ENCODE assay signal across 8 cellular contexts in the genomic region with DNA sequence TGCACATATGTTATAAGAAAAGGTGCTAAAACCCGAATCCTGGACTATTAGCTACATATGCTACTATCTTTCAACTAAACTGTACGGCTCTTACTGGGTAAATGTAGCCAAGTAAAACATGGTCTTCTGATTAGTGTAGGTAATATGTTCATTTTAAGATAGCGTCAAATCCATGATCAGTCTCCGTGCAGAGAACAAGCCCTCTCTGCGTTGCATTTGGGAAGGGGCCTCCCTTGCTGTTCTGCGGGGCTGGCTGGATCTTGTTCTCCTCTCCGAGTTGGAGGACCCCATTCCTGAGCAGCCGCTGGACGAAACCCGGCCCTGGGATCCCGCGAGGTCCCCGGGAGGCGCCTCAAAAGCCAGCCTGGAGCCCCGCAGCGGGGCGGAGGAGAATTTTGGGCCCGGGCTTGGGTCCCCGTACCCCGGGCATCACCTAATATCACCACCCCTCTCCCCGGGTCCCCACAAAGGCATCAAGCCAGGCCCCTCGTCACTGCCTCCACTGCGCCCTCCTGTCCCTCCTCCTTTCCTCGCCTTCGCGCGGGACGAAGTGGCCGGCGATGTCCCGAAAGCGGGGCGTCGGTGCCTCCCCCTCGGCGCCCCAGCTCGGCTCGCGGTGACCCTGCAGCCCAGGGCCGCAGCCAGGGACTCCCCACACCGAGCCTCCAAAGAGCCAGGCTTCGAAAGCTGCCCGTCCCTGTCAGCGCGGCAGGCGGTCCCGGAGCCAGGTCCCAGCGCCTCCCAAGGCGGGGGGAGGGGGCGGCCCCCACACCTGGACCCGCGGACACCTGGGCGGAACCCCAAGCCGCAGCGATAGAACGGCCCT. TPM values are rescaled to one million over a fixed set of nuclear protein-coding genes. Genes with fewer than 3 reads are reported as not detected.
DNase-seq lines count a peak whose midpoint lies in the region; ATAC-seq, FAIRE-seq and TF ChIP-seq lines count a peak whose summit lies in the region.

No MANE protein-coding gene starts in this region.

- H3K27me3 ChIP-seq in GM23248 (replicated peaks; ENCODE audit: insufficient read depth) (peaks cover 4% of the 10 kb centered on the region; the same call in 1 of the 2 replicates), GM12878 (replicated peaks in 1 of 2; ENCODE audit: control insufficient read depth in 2 of 2, insufficient read depth in 2 of 2, low read length in 1 of 2) (peaks cover 10 to 12% of the 10 kb centered on the region in 2 experiments; a peak in 3 of 4 replicates), kidney epithelial cell (ENCODE audit: control insufficient read depth, insufficient read depth, low read length) (peaks cover 8% of the 10 kb centered on the region), subcutaneous abdominal adipose tissue (ENCODE audit: control insufficient read depth in 5 of 5, insufficient read depth in 4 of 5, low read length in 5 of 5) (peaks cover 13 to 35% (median 18%) of the 10 kb centered on the region in 5 donors)

- DNase-seq in GM23248 (peak; percentile 27), GM12878 (ENCODE audit: low read depth, low spot score) (no peak), kidney epithelial cell (ENCODE audit: low read depth) (no peak), inferior parietal cortex (ENCODE audit: extremely low spot score) (no peak), Kasumi-1 (lab: John Stamatoyannopoulos, UW) (no peak)
- no peak for DNase-seq in effector CD8-positive, alpha-beta T cell (lab: John Stamatoyannopoulos, UW)
- no peak for DNase-seq in activated CD4-positive, alpha-beta T cell treated with anti-CD3 and anti-CD28 coated beads, Interleukin-2, amount 50 U/mL, for 4 hours

- no peaks in the 10 kb centered on the region for H4K20me1 ChIP-seq in GM23248 (ENCODE audit: insufficient read depth)
- no peaks in the 10 kb centered on the region for H4K20me1 ChIP-seq in GM12878 (ENCODE audit: control insufficient read depth, insufficient read depth)

- H3K9me2 ChIP-seq in GM23248 (ENCODE audit: insufficient read depth), result no peaks in the 10 kb centered on the region

- RAD21 ChIA-PET in GM12878 (lab: Charles Lee; ENCODE audit: unreplicated experiment), result interaction anchor here (0.7 to 9.0 kb wide), 7 partner anchors 20 to 481 kb away, joined by 3 to 54 read pairs (median 3); a partner anchor contains a TSS

- in situ Hi-C loops in GM23248 (cut with MboI) (loop anchor here (10.0 kb wide), 1 partner anchor 464 kb away; no protein-coding TSS in a partner anchor), GM12878 (cut with MboI) (loop anchor here (10.0 kb wide), 1 partner anchor 464 kb away; no protein-coding TSS in a partner anchor)

- no TSS peak for BruUV-seq in GM12878 (replicated peaks; lab: Mats Ljungman, UMichigan)

- SMC1A ChIA-PET in GM12878 (lab: Charles Lee; ENCODE audit: uncharacterized antibody, unreplicated experiment), result interaction anchor here (0.7 to 2.0 kb wide), 12 partner anchors 18 to 867 kb away, joined by 3 to 25 read pairs (median 4); no protein-coding TSS in a partner anchor

- TF ChIP-seq POLR2A in GM12878 (IDR thresholded peaks at IDR 0.05; ENCODE audit: low read depth, low read length), result no peak

- H3F3A ChIP-seq in GM23248 (ENCODE audit: insufficient read depth), result no peaks in the 10 kb centered on the region

- FAIRE-seq in GM12878 (lab: Jason Lieb, UNC), result no peak

- no peaks in the 10 kb centered on the region for H3K79me2 ChIP-seq in GM23248 (ENCODE audit: insufficient read depth)
- no peaks in the 10 kb centered on the region for H3K79me2 ChIP-seq in GM12878 (ENCODE audit: control insufficient read depth, insufficient read depth, low read length)

- H3K9me3 ChIP-seq in GM23248 (ENCODE audit: low read depth), result no peaks in the 10 kb centered on the region
- H3K9me3 ChIP-seq in GM12878 (replicated peaks; ENCODE audit: control insufficient read depth, insufficient read depth, low read length), result no peaks in the 10 kb centered on the region
- H3K9me3 ChIP-seq in subcutaneous abdominal adipose tissue (ENCODE audit: control insufficient read depth in 5 of 5, low read length in 5 of 5), result no peaks in the 10 kb centered on the region

- ATAC-seq in GM12878, result peak; percentile 51

- H2AFZ ChIP-seq in GM23248 (peak overlapping the region; percentile 85), GM12878 (ENCODE audit: control insufficient read depth, low read depth, low read length) (peak overlapping the region; percentile 26; the same call in 1 of the 2 replicates)

- no peaks in the 10 kb centered on the region for H3K4me1 ChIP-seq in GM23248 (ENCODE audit: insufficient read depth)
- H3K4me1 ChIP-seq in GM12878 (ENCODE audit: control insufficient read depth, insufficient read depth, low read length), result peaks cover 4% of the 10 kb centered on the region; the same call in 1 of the 2 replicates
- H3K4me1 ChIP-seq in subcutaneous abdominal adipose tissue (ENCODE audit: control insufficient read depth in 5 of 5, insufficient read depth in 5 of 5, low read length in 5 of 5), result peaks cover 0 to 11% (median 10%) of the 10 kb centered on the region in 5 donors

- 13 to 18% methylated on average over 45 to 54 of the region's 56 CpGs for WGBS in GM23248 (ENCODE audit: low coverage in 1 of 2, low lambda C conversion rate in 2 of 2, missing lambda C conversion rate in 2 of 2), 2 experiments
- 33% methylated on average over 33 of the region's 56 CpGs for WGBS in GM12878 (ENCODE audit: insufficient coverage, insufficient replicate concordance, low lambda C conversion rate, missing lambda C conversion rate)

- peak overlapping the region; percentile 76 for H3K4me3 ChIP-seq in GM23248
- H3K4me3 ChIP-seq in GM12878, result no peak overlapping the region; the same call in 1 of the 2 replicates
- H3K4me3 ChIP-seq in kidney epithelial cell (ENCODE audit: low read depth, low read length), result peak overlapping the region; percentile 39
- peak overlapping the region; percentile 61 to 75 (median 66) for H3K4me3 ChIP-seq in subcutaneous abdominal adipose tissue (ENCODE audit: low read depth in 1 of 5, low read length in 5 of 5)

- no peaks in the 10 kb centered on the region for H3K36me3 ChIP-seq in GM23248 (ENCODE audit: low read depth)
- H3K36me3 ChIP-seq in GM12878 (ENCODE audit: control insufficient read depth in 2 of 2, insufficient read depth in 2 of 2, low read length in 1 of 2), result no peaks in the 10 kb centered on the region
- H3K36me3 ChIP-seq in kidney epithelial cell (ENCODE audit: control insufficient read depth, insufficient read depth, low read length), result no peaks in the 10 kb centered on the region
- H3K36me3 ChIP-seq in subcutaneous abdominal adipose tissue (ENCODE audit: control insufficient read depth in 5 of 5, insufficient read depth in 5 of 5, low read length in 5 of 5), result no peaks in the 10 kb centered on the region

- TF ChIP-seq EP300 in GM12878 (IDR thresholded peaks at IDR 0.05; ENCODE audit: borderline replicate concordance in 1 of 2, control insufficient read depth in 1 of 2, low read depth in 2 of 2, low read length in 2 of 2), result no peak

- H3K4me2 ChIP-seq in GM23248 (ENCODE audit: unreplicated experiment), result peak overlapping the region; percentile 99
- H3K4me2 ChIP-seq in GM12878 (ENCODE audit: control insufficient read depth, insufficient read depth), result peak overlapping the region; percentile 9; the same call in 1 of the 2 replicates

- no peak for TF ChIP-seq RAD21 in GM12878 (IDR thresholded peaks at IDR 0.05; ENCODE audit: insufficient read depth, low read depth, low read length)

- CTCF ChIA-PET in GM12878 (lab: Yijun Ruan, JAX), result interaction anchor here (0.7 to 13.6 kb wide), 19 partner anchors 10 to 664 kb away, joined by 3 to 153 read pairs (median 4); a partner anchor contains a TSS

- POLR2A ChIA-PET in GM12878 (lab: Charles Lee), result interaction anchor here (1.2 kb wide), 1 partner anchor 26 kb away, joined by 3 read pairs; no protein-coding TSS in a partner anchor

- H3K27ac ChIP-seq in GM23248, result no peak overlapping the region
- no peak overlapping the region for H3K27ac ChIP-seq in GM12878 (ENCODE audit: control insufficient read depth, insufficient read depth)
- no peak overlapping the region for H3K27ac ChIP-seq in subcutaneous abdominal adipose tissue (ENCODE audit: low read depth, low read length)

- intact Hi-C loops in GM12878 (cut with micrococcal nuclease; ENCODE audit: unreplicated experiment), result loop anchor here (1.0 to 10.0 kb wide), 4 partner anchors 21 to 468 kb away; no protein-coding TSS in a partner anchor

- TF ChIP-seq CTCF in GM12878 (IDR thresholded peaks at IDR 0.05 in 2 of 3, conservative IDR thresholded peaks at IDR 0.05 in 1 of 3; ENCODE audit: control insufficient read depth in 2 of 3, extremely low read depth in 1 of 3, insufficient read depth in 1 of 3, low read depth in 3 of 3, low read length in 3 of 3) (no peak), kidney epithelial cell (IDR thresholded peaks at IDR 0.05; ENCODE audit: insufficient read depth, low read length, poor library complexity, severe bottlenecking) (no peak)

- H3K9ac ChIP-seq in GM23248 (peak overlapping the region; percentile 32; the same call in 1 of the 2 replicates), GM12878 (ENCODE audit: control insufficient read depth, insufficient read depth, low read length) (no peak overlapping the region), subcutaneous abdominal adipose tissue (ENCODE audit: low read length in 5 of 5) (peak overlapping the region in 2 of 5 donors; percentile 46 to 59)

TF ChIP-seq in GM12878, 131 proteins besides CTCF, POLR2A, EP300 and RAD21:
- TF ChIP-seq ETV6 (conservative IDR thresholded peaks at IDR 0.05 in 1 of 2, IDR thresholded peaks at IDR 0.05 in 1 of 2; ENCODE audit: borderline replicate concordance in 1 of 2, low read depth in 1 of 2), result no peak
- peak; percentile 65 for TF ChIP-seq SUZ12 (IDR thresholded peaks at IDR 0.05; ENCODE audit: unreplicated experiment)

RNA-seq across cellular contexts. Expression of a gene that starts 54.5 kb away (rescaled TPM):
- total RNA-seq in GM23248 (2014; rRNA removed; shearing (Covaris generic)), result 44.6 and 72.2 TPM in 2 replicates
- 37.8 and 38.7 TPM in 2 replicates for polyA plus RNA-seq in GM23248 (2016; fragmentation: Nextera tagmentation; extraction: Ambion mirVana)
- total RNA-seq in GM12878 (2013; cell fraction: nucleolus; rRNA removed), result 52.3 and 56.3 TPM in 2 replicates
- total RNA-seq in GM12878 (2014; rRNA removed), result 10.4 and 11.1 TPM in 2 replicates
- total RNA-seq in GM12878 (2014; rRNA removed; fragmentation: Illumina TruSeq; extraction: Trizol), result 11.6 and 13.2 TPM in 2 replicates
- total RNA-seq in GM12878 (2021), result 9.2 and 11.3 TPM in 2 replicates
- 7.7 TPM for polyA plus RNA-seq in GM12878 (2011; ENCODE audit: low read depth)
- 33.4 and 45.2 TPM in 2 replicates for polyA plus RNA-seq in GM12878 (2011; rRNA removed)
- 14.1 and 16.6 TPM in 2 replicates for polyA plus RNA-seq in GM12878 (2011; cell fraction: cytosol; rRNA removed)
- 21.6 and 31.0 TPM in 2 replicates for polyA plus RNA-seq in GM12878 (2011; cell fraction: nucleus; rRNA removed)
- 7.2 and 10.3 TPM in 2 replicates for polyA plus RNA-seq in GM12878 (2012)
- 14.5 and 23.5 TPM in 2 replicates for polyA plus RNA-seq in GM12878 (2014; fragmentation: Illumina TruSeq; extraction: Trizol)
- polyA plus RNA-seq in GM12878 (2014; fragmentation: Nextera tagmentation; extraction: Ambion mirVana), result 10 to 100 TPM; 12.4 to 27.1 TPM
- polyA plus RNA-seq in GM12878 (2014; rRNA removed), result 8.5 and 8.9 TPM in 2 replicates
- 10 to 100 TPM; 20.4 to 24.3 TPM for polyA plus RNA-seq in GM12878 (2016; fragmentation: Nextera tagmentation; extraction: Ambion mirVana)
- polyA minus RNA-seq in GM12878 (2011; rRNA and poly(A)+ RNA removed), result 22.4 and 30.6 TPM in 2 replicates
- polyA minus RNA-seq in GM12878 (2011; cell fraction: cytosol; rRNA and poly(A)+ RNA removed), result 9.7 and 13.2 TPM in 2 replicates
- 24.4 and 30.0 TPM in 2 replicates for polyA minus RNA-seq in GM12878 (2011; cell fraction: nucleus; rRNA and poly(A)+ RNA removed)
- 29.9 and 34.6 TPM in 2 replicates for total RNA-seq in kidney epithelial cell
